3 cellular contexts compared by ENCODE assay signal in genomic region chr14:54895683-54896082, GRCh38.
TF ChIP-seq lines count a peak whose summit lies in the region.

No MANE protein-coding gene starts in this region.

TF ChIP-seq in A549, 52 proteins besides CTCF, POLR2A, EP300 and RAD21 (continued from another document):
- TF ChIP-seq ELK1 (IDR thresholded peaks at IDR 0.05; ENCODE audit: low read depth, low read length) (no peak), JUNB (IDR thresholded peaks at IDR 0.05) (no peak), SREBF2 (IDR thresholded peaks at IDR 0.05) (no peak), EHF (CRISPR knock-in tag; IDR thresholded peaks at IDR 0.05) (no peak), KDM5A (IDR thresholded peaks at IDR 0.05) (no peak), CEBPB (IDR thresholded peaks at IDR 0.05) (no peak), NFE2L2 (conservative IDR thresholded peaks at IDR 0.05; ENCODE audit: low read length) (no peak), HEYL (CRISPR knock-in tag; IDR thresholded peaks at IDR 0.05) (no peak), HOXB13 (CRISPR knock-in tag; IDR thresholded peaks at IDR 0.05; ENCODE audit: low read depth) (no peak)
TF ChIP-seq in A549: peak in this region for 0.

TF ChIP-seq in HEK293, 187 proteins besides CTCF, POLR2A, EP300 and RAD21 (continued from another document):
- no peak for TF ChIP-seq ZNF747 (tag by site-specific recombination; IDR thresholded peaks at IDR 0.05)
- TF ChIP-seq ZNF510 (tag by site-specific recombination; IDR thresholded peaks at IDR 0.05; ENCODE audit: insufficient replicate concordance): no peak
- TF ChIP-seq ZBTB21 (tag by site-specific recombination; IDR thresholded peaks at IDR 0.05): no peak
- no peak for TF ChIP-seq ZNF398 (tag by site-specific recombination; IDR thresholded peaks at IDR 0.05)
- TF ChIP-seq ZNF76 (tag by site-specific recombination; IDR thresholded peaks at IDR 0.05; ENCODE audit: borderline replicate concordance, low read depth): no peak
- TF ChIP-seq ZNF843 (tag by site-specific recombination; IDR thresholded peaks at IDR 0.05): no peak
- TF ChIP-seq ZNF324 (tag by site-specific recombination; IDR thresholded peaks at IDR 0.05): no peak
- TF ChIP-seq KLF10 (tag by site-specific recombination; IDR thresholded peaks at IDR 0.05): no peak
- TF ChIP-seq PRDM10 (tag by site-specific recombination; IDR thresholded peaks at IDR 0.05): 0 out of 2 replicates have a peak, but pooled peaks have one; percentile 14
- TF ChIP-seq IKZF3 (tag by site-specific recombination; IDR thresholded peaks at IDR 0.05): peak; percentile 37; the same call in 1 of the 2 replicates
- TF ChIP-seq GFI1B (tag by site-specific recombination; IDR thresholded peaks at IDR 0.05): no peak
- no peak for TF ChIP-seq ZNF423 (tag by site-specific recombination; IDR thresholded peaks at IDR 0.05)
- no peak for TF ChIP-seq ZNF645 (tag by site-specific recombination; IDR thresholded peaks at IDR 0.05)

TF ChIP-seq in HepG2, 621 proteins besides CTCF, POLR2A, EP300 and RAD21:
- TF ChIP-seq ZNF407 (CRISPR knock-in tag; IDR thresholded peaks at IDR 0.05; ENCODE audit: not compliant biosample characterization) (no peak), KAT8 (CRISPR knock-in tag; IDR thresholded peaks at IDR 0.05) (no peak), ZNF660 (CRISPR knock-in tag; IDR thresholded peaks at IDR 0.05; ENCODE audit: borderline replicate concordance, low read depth) (no peak), SIN3A (IDR thresholded peaks at IDR 0.05; ENCODE audit: borderline replicate concordance, low read depth, low read length) (no peak), CHCHD3 (CRISPR knock-in tag; IDR thresholded peaks at IDR 0.05) (no peak), CREB1 (IDR thresholded peaks at IDR 0.05) (no peak), CREB1 (CRISPR knock-in tag; IDR thresholded peaks at IDR 0.05) (no peak), ZHX1 (CRISPR knock-in tag; IDR thresholded peaks at IDR 0.05; ENCODE audit: low read depth) (no peak), NFYC (CRISPR knock-in tag; IDR thresholded peaks at IDR 0.05) (no peak), ZNF550 (CRISPR knock-in tag; IDR thresholded peaks at IDR 0.05; ENCODE audit: borderline replicate concordance) (no peak), PHF5A (CRISPR knock-in tag; IDR thresholded peaks at IDR 0.05; ENCODE audit: low read depth, unreplicated experiment) (no peak), DNMT1 (CRISPR knock-in tag; IDR thresholded peaks at IDR 0.05) (no peak), ERF (CRISPR knock-in tag; IDR thresholded peaks at IDR 0.05) (no peak), ZBTB7B (CRISPR knock-in tag; IDR thresholded peaks at IDR 0.05) (no peak), MAFK (conservative IDR thresholded peaks at IDR 0.05 in 1 of 2, IDR thresholded peaks at IDR 0.05 in 1 of 2; ENCODE audit: low read length in 2 of 2) (no peak), ZNF343 (CRISPR knock-in tag; IDR thresholded peaks at IDR 0.05) (no peak), ZNF570 (CRISPR knock-in tag; IDR thresholded peaks at IDR 0.05; ENCODE audit: borderline replicate concordance) (no peak), MTERF4 (CRISPR knock-in tag; IDR thresholded peaks at IDR 0.05) (no peak), ZNF143 (CRISPR knock-in tag; IDR thresholded peaks at IDR 0.05) (no peak), ATF1 (CRISPR knock-in tag; IDR thresholded peaks at IDR 0.05) (no peak)
